8 cellular contexts compared by ENCODE assay signal in the genomic region with DNA sequence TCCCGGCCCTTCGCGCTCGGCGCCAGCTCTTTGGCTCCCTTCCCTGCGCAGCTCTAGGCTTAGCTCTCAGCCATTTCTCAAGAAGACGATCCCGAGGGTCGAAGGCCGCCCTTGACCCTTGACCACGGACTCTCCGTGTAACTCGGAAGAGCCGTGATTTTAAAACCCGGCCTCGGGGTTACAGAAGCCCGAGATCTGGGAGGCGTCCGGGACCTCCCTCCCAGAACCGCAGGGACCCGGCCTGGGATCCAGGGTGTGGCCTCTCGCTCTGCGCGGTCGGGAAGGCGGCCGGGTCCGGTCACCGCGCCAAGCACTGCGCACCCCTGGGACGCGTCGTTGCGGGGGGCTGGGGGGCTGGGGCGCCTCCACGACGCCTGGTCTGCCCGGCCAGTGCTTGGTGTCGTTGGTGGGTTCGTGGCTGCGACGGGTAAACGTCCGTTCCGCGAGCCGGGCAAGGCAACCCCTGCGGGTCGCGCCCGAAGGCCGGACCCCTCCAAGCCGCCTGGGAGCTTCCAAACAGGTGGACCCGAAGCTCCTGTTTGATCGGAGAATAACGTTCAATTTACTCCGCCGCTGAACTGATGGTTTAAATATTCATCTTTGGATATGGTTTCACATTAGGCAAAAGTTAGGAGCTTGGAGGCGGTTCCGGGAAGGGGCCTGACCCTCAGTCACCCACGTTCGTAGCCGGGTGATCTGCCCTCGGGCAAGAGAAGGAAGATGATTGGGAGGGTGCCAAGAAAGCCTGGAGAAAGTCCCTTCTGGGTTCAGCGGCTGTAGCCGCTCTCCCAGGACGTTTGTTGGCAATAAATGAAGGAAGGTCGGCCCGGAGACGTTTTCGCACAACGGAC. TPM values are rescaled to one million over a fixed set of nuclear protein-coding genes. Genes with fewer than 3 reads are reported as not detected.
A peak's percentile ranks its signal among the peaks of the same experiment; 100 is the strongest.
DNase-seq lines count a peak whose midpoint lies in the region; ATAC-seq and TF ChIP-seq lines count a peak whose summit lies in the region.
"Not testable (repeated sequence)": the region's sequence is repeated elsewhere in the genome, so short reads cannot be mapped to it uniquely, and the experiment has no call there.

No MANE protein-coding gene starts in this region.

- H3K4me3 Mint-ChIP-seq in CD4-positive, alpha-beta memory T cell = peak overlapping the region; percentile 59 to 89 (median 82)
- H3K4me3 Mint-ChIP-seq in activated CD4-positive, alpha-beta T cell treated with anti-CD3 and anti-CD28 coated beads for 36 hours = peak overlapping the region; percentile 71
- H3K4me3 Mint-ChIP-seq in natural killer cell = peak overlapping the region; percentile 78
- H3K4me3 Mint-ChIP-seq in stimulated activated memory B cell treated with anti-CD40 and anti-IgM and Interleukin-4, amounts not matched to agents 10 μg/mL and 1 μg/mL and 100 μg/mL, for 72 hours = peak overlapping the region; percentile 76

- CTCF ChIA-PET in CD4-positive, alpha-beta memory T cell (lab: Charles Lee; ENCODE audit: partially characterized antibody); activated CD4-positive, alpha-beta T cell treated with anti-CD3 and anti-CD28 coated beads for 36 hours (lab: Charles Lee): not testable (repeated sequence)

- peaks cover 10% of the 10 kb centered on the region for H3K4me1 ChIP-seq in CD4-positive, alpha-beta memory T cell (ENCODE audit: insufficient read depth, low read length)

- intact Hi-C loops in CD4-positive, alpha-beta memory T cell (cut with micrococcal nuclease); activated CD4-positive, alpha-beta T cell treated with anti-CD3 and anti-CD28 coated beads for 36 hours (cut with DNase I, micrococcal nuclease); left ventricle myocardium superior (cut with micrococcal nuclease); natural killer cell (cut with micrococcal nuclease): not testable (repeated sequence)

- peaks cover 11 to 27% (median 17%) of the 10 kb centered on the region in 4 donors for H3K4me1 Mint-ChIP-seq in CD4-positive, alpha-beta memory T cell
- H3K4me1 Mint-ChIP-seq in activated CD4-positive, alpha-beta T cell treated with anti-CD3 and anti-CD28 coated beads for 36 hours = peaks cover 23% of the 10 kb centered on the region
- peaks cover 12 to 15% of the 10 kb centered on the region in 2 donors for H3K4me1 Mint-ChIP-seq in natural killer cell
- H3K4me1 Mint-ChIP-seq in stimulated activated memory B cell treated with anti-CD40 and anti-IgM and Interleukin-4, amounts not matched to agents 10 μg/mL and 1 μg/mL and 100 μg/mL, for 72 hours = peaks cover 20% of the 10 kb centered on the region

- H3K27me3 Mint-ChIP-seq in CD4-positive, alpha-beta memory T cell = peaks cover 19 to 32% of the 10 kb centered on the region in 2 donors
- H3K27me3 Mint-ChIP-seq in activated CD4-positive, alpha-beta T cell treated with anti-CD3 and anti-CD28 coated beads for 36 hours = peaks cover 38% of the 10 kb centered on the region
- peaks cover 17 to 26% of the 10 kb centered on the region in 2 donors for H3K27me3 Mint-ChIP-seq in natural killer cell (ENCODE audit: low read depth in 2 of 2)
- peaks cover 53% of the 10 kb centered on the region for H3K27me3 Mint-ChIP-seq in stimulated activated memory B cell treated with anti-CD40 and anti-IgM and Interleukin-4, amounts not matched to agents 10 μg/mL and 1 μg/mL and 100 μg/mL, for 72 hours

- DNase-seq in CD4-positive, alpha-beta memory T cell = peak in 2 of 5 donors; percentile 14 to 40
- peak; percentile 36 for DNase-seq in HuH-7 (ENCODE audit: low spot score)
- not testable (repeated sequence) for DNase-seq in activated CD4-positive, alpha-beta T cell treated with anti-CD3 and anti-CD28 coated beads for 36 hours; left ventricle myocardium superior; natural killer cell
- DNase-seq in central memory CD4-positive, alpha-beta T cell = peak; percentile 10

- not testable (repeated sequence) for TF ChIP-seq CTCF in natural killer cell (IDR thresholded peaks at IDR 0.05)

- H3K27me3 ChIP-seq in CD4-positive, alpha-beta memory T cell (ENCODE audit: insufficient read depth, low read length) = not testable (repeated sequence)

- not testable (repeated sequence) for H3K36me3 Mint-ChIP-seq in CD4-positive, alpha-beta memory T cell; activated CD4-positive, alpha-beta T cell treated with anti-CD3 and anti-CD28 coated beads for 36 hours (ENCODE audit: low read depth); natural killer cell
- H3K36me3 Mint-ChIP-seq in stimulated activated memory B cell treated with anti-CD40 and anti-IgM and Interleukin-4, amounts not matched to agents 10 μg/mL and 1 μg/mL and 100 μg/mL, for 72 hours = peaks cover 10% of the 10 kb centered on the region

- not testable (repeated sequence) for H3K27ac ChIP-seq in CD4-positive, alpha-beta memory T cell (ENCODE audit: low read depth, low read length)

- H3K9me3 Mint-ChIP-seq in CD4-positive, alpha-beta memory T cell = peaks cover 0 to 24% (median 0%) of the 10 kb centered on the region in 8 donors
- not testable (repeated sequence) for H3K9me3 Mint-ChIP-seq in activated CD4-positive, alpha-beta T cell treated with anti-CD3 and anti-CD28 coated beads for 36 hours (ENCODE audit: low read depth); natural killer cell; stimulated activated memory B cell treated with anti-CD40 and anti-IgM and Interleukin-4, amounts not matched to agents 10 μg/mL and 1 μg/mL and 100 μg/mL, for 72 hours

- POLR2A ChIA-PET in CD4-positive, alpha-beta memory T cell (lab: Charles Lee; ENCODE audit: partially characterized antibody); activated CD4-positive, alpha-beta T cell treated with anti-CD3 and anti-CD28 coated beads for 36 hours (lab: Charles Lee): not testable (repeated sequence)

- not testable (repeated sequence) for H3K36me3 ChIP-seq in CD4-positive, alpha-beta memory T cell (ENCODE audit: insufficient read depth, low read length)

- ATAC-seq in GM21381 (IDR thresholded peaks at IDR 0.05; ENCODE audit: unreplicated experiment) = peak; percentile 26
- ATAC-seq in activated CD4-positive, alpha-beta T cell treated with anti-CD3 and anti-CD28 coated beads for 36 hours = peak; percentile 27
- peak; percentile 49 for ATAC-seq in left ventricle myocardium superior
- ATAC-seq in natural killer cell = peak in 1 of 3 donors; percentile 13
- ATAC-seq in stimulated activated memory B cell treated with anti-CD40 and anti-IgM and Interleukin-4, amounts not matched to agents 10 μg/mL and 1 μg/mL and 100 μg/mL, for 72 hours = peak; percentile 47

- peak overlapping the region in 6 of 7 donors; percentile 36 to 91 (median 75) for H3K27ac Mint-ChIP-seq in CD4-positive, alpha-beta memory T cell
- H3K27ac Mint-ChIP-seq in activated CD4-positive, alpha-beta T cell treated with anti-CD3 and anti-CD28 coated beads for 36 hours; natural killer cell: not testable (repeated sequence)
- peak overlapping the region; percentile 57 for H3K27ac Mint-ChIP-seq in stimulated activated memory B cell treated with anti-CD40 and anti-IgM and Interleukin-4, amounts not matched to agents 10 μg/mL and 1 μg/mL and 100 μg/mL, for 72 hours

- H3K9me3 ChIP-seq in CD4-positive, alpha-beta memory T cell (ENCODE audit: control insufficient read depth in 1 of 2, low read length in 2 of 2) = not testable (repeated sequence)

- peak overlapping the region in 1 of 2 donors; percentile 14 for H3K4me3 ChIP-seq in CD4-positive, alpha-beta memory T cell (ENCODE audit: low read length in 2 of 2)

RNA-seq across cellular contexts. Expression of a gene that starts 3.7 kb away (rescaled TPM):
- total RNA-seq in CD4-positive, alpha-beta memory T cell = under 1 TPM; 0.30 to 0.35 TPM
- not detected for polyA plus RNA-seq in CD4-positive, alpha-beta memory T cell
- total RNA-seq in activated CD4-positive, alpha-beta T cell treated with anti-CD3 and anti-CD28 coated beads for 36 hours = under 1 TPM; 0.16 to 0.19 TPM
- total RNA-seq in left ventricle myocardium superior (0.12 TPM), natural killer cell (not detected)
